Comparison of ENCODE assay signal across 10 cellular contexts in the genomic region with DNA sequence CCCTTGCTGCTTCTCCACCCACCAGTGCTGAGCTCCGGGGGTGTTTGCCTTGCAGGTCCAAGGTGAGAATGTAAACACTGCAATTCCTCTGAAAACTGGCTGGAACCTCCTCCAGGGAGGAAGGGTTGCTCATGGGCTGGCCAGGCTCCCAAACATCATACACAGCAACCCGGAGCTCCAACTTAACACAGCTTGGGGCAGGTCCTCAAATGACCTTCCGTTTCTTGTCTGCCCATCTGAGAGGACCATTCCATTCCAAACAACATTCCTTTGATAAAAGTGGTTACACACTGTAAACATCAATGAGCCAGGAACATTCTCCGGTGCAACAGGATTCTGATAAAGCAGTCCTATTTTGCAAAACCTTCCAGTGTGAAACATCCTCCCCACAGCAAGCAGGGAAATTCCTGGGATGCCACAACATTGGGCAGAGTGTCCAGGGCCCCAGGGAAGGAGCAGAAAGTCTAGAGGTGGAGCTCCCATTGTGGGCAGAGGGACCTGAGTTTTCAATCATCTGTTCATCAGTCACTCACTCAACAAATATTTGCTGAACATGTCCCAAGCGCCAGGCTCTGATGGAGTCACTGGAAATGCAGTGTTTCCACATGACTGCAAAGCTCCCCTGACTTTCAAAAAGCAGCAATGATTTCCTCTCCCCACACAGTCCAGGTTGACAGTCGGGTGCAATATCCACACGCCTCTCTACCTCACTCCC. TPM values are rescaled to one million over a fixed set of nuclear protein-coding genes. Genes with fewer than 3 reads are reported as not detected.
DNase-seq lines count a peak whose midpoint lies in the region; ATAC-seq, FAIRE-seq and TF ChIP-seq lines count a peak whose summit lies in the region.
"Had no signal": no experiment of that assay in that cellular context is flagged by ENCODE, and none has a peak within 500 bp of the region (broad histone marks: within the 10 kb centered on the region; RNA-seq: fewer than 3 reads in every experiment).

No MANE protein-coding gene starts in this region.

- H3K27ac ChIP-seq in AG04450 (ENCODE audit: low read depth, low read length) (peak overlapping the region; percentile 94), endodermal cell (ENCODE audit: low read depth, low read length) (no peak overlapping the region), lung (ENCODE audit: low read depth in 1 of 2, low read length in 1 of 2) (peak overlapping the region; percentile 38 to 86)
- no peak overlapping the region for H3K27ac ChIP-seq in naive thymus-derived CD4-positive, alpha-beta T cell (ENCODE audit: low read depth, low read length)

- H3K4me3 ChIP-seq in AG04450 (ENCODE audit: low read depth, low read length) (no peak overlapping the region), endodermal cell (ENCODE audit: low read length) (no peak overlapping the region), lung (no peak overlapping the region)
- no peak overlapping the region for H3K4me3 ChIP-seq in naive thymus-derived CD4-positive, alpha-beta T cell (ENCODE audit: low read length)

- TF ChIP-seq POLR2A in GM12892 (IDR thresholded peaks at IDR 0.05; ENCODE audit: low read depth, low read length), result no peak

- TF ChIP-seq CTCF in AG04450 (IDR thresholded peaks at IDR 0.05; ENCODE audit: low read depth, low read length) (no peak), endodermal cell (conservative IDR thresholded peaks at IDR 0.05) (no peak), lung (IDR thresholded peaks at IDR 0.05; ENCODE audit: control extremely low read depth, extremely low read depth) (no peak)

- H3K9me3 ChIP-seq in AG04450 (ENCODE audit: control insufficient read depth, insufficient read depth, low read length) (no peaks in the 10 kb centered on the region), endodermal cell (ENCODE audit: control insufficient read depth, low read length) (peaks cover 11% of the 10 kb centered on the region), lung (ENCODE audit: control insufficient read depth in 2 of 2, insufficient read depth in 1 of 2, low read length in 1 of 2) (no peaks in the 10 kb centered on the region)
- no peaks in the 10 kb centered on the region for H3K9me3 ChIP-seq in naive thymus-derived CD4-positive, alpha-beta T cell (ENCODE audit: control insufficient read depth in 2 of 3, low read length in 3 of 3)

- peak; percentile 64 for ATAC-seq in lung (ENCODE audit: insufficient read depth, low FRiP score)
- ATAC-seq in naive thymus-derived CD4-positive, alpha-beta T cell, result no peak
- no peak for ATAC-seq in GM19395 (IDR thresholded peaks at IDR 0.05; ENCODE audit: unreplicated experiment)
- no peak for ATAC-seq in GM21737 (IDR thresholded peaks at IDR 0.05; ENCODE audit: unreplicated experiment)

- intact Hi-C loops in naive thymus-derived CD4-positive, alpha-beta T cell (cut with micrococcal nuclease), result no loop called here

- peaks cover 5% of the 10 kb centered on the region for H3K4me1 ChIP-seq in endodermal cell (ENCODE audit: control insufficient read depth, insufficient read depth, low read length)
- H3K4me1 ChIP-seq in lung (ENCODE audit: control insufficient read depth in 2 of 2, insufficient read depth in 2 of 2, low read length in 2 of 2), result peaks cover 25 to 26% of the 10 kb centered on the region in 2 donors
- H3K4me1 ChIP-seq in naive thymus-derived CD4-positive, alpha-beta T cell (ENCODE audit: control insufficient read depth in 2 of 2, insufficient read depth in 2 of 2, low read length in 2 of 2), result no peaks in the 10 kb centered on the region

- H3K27me3 ChIP-seq in AG04450 (ENCODE audit: control insufficient read depth, insufficient read depth, low read length), result no peaks in the 10 kb centered on the region
- no peaks in the 10 kb centered on the region for H3K27me3 ChIP-seq in endodermal cell (ENCODE audit: control insufficient read depth, insufficient read depth, low read length, poor library complexity, severe bottlenecking)
- H3K27me3 ChIP-seq in lung (ENCODE audit: control insufficient read depth, insufficient read depth), result no peaks in the 10 kb centered on the region
- no peaks in the 10 kb centered on the region for H3K27me3 ChIP-seq in naive thymus-derived CD4-positive, alpha-beta T cell (ENCODE audit: control insufficient read depth in 2 of 2, insufficient read depth in 2 of 2, low read length in 2 of 2)

- H3K36me3 ChIP-seq in endodermal cell (ENCODE audit: control insufficient read depth, insufficient read depth, low read length) (no peaks in the 10 kb centered on the region), lung (ENCODE audit: control insufficient read depth in 2 of 2, insufficient read depth in 2 of 2, low read length in 2 of 2) (no peaks in the 10 kb centered on the region)
- no peaks in the 10 kb centered on the region for H3K36me3 ChIP-seq in naive thymus-derived CD4-positive, alpha-beta T cell (ENCODE audit: control insufficient read depth in 2 of 3, insufficient read depth in 3 of 3, low read length in 3 of 3)

- POLR2A ChIA-PET in AG04450 (lab: Yijun Ruan, JAX), result interaction anchor here (0.5 to 2.9 kb wide), 15 partner anchors 9 to 312 kb away, joined by 3 to 21 read pairs (median 7); partner anchors contain the start of gene ZNF148
- POLR2A ChIA-PET in naive thymus-derived CD4-positive, alpha-beta T cell (lab: Charles Lee), result no interaction called here

- H3K36me3 Mint-ChIP-seq in endodermal cell (ENCODE audit: low read depth), result no peaks in the 10 kb centered on the region
- H3K36me3 Mint-ChIP-seq in naive thymus-derived CD4-positive, alpha-beta T cell, result peaks cover 0 to 4% (median 0%) of the 10 kb centered on the region in 5 donors
- H3K36me3 Mint-ChIP-seq: CD8-positive, alpha-beta memory T cell had no signal

- H3K9ac ChIP-seq in endodermal cell (ENCODE audit: extremely low read depth, low read length, poor library complexity, severe bottlenecking), result no peak overlapping the region

- WGBS in endodermal cell (ENCODE audit: insufficient coverage in 1 of 2, insufficient read length in 1 of 2), 2 experiments, result 71 to 84% methylated on average over 5 to 7 of the region's 7 CpGs
- WGBS in lung, 2 donors, result 36 to 61% methylated on average over 7 of the region's 7 CpGs

- H3K4me3 Mint-ChIP-seq in endodermal cell, result no peak overlapping the region
- H3K4me3 Mint-ChIP-seq in naive thymus-derived CD4-positive, alpha-beta T cell, result no peak overlapping the region

- H3K9me3 Mint-ChIP-seq in endodermal cell, result peaks cover 7% of the 10 kb centered on the region
- H3K9me3 Mint-ChIP-seq in naive thymus-derived CD4-positive, alpha-beta T cell, result no peaks in the 10 kb centered on the region
- H3K9me3 Mint-ChIP-seq: CD8-positive, alpha-beta memory T cell had no signal

- DNase-seq in AG04450 (ENCODE audit: low read depth, low spot score) (peak; percentile 96), LoVo (ENCODE audit: low spot score) (peak; percentile 34), endodermal cell (peak; percentile 58), lung (ENCODE audit: low spot score) (peak; percentile 63), GM12892 (ENCODE audit: insufficient read length) (no peak)
- no peak for DNase-seq in naive thymus-derived CD4-positive, alpha-beta T cell
- DNase-seq: CD8-positive, alpha-beta memory T cell; stimulated activated CD4-positive, alpha-beta T cell treated with anti-CD3 and anti-CD28 coated beads, Interleukin-15, amount 100 ng/mL, for 24 hours had no signal

- CTCF ChIA-PET in AG04450 (lab: Charles Lee), result no interaction called here
- CTCF ChIA-PET in naive thymus-derived CD4-positive, alpha-beta T cell (lab: Charles Lee), result no interaction called here

- FAIRE-seq in GM12892 (lab: Jason Lieb, UNC), result no peak

- no peak overlapping the region for H3K27ac Mint-ChIP-seq in endodermal cell
- peak overlapping the region in 1 of 9 donors; percentile 12 for H3K27ac Mint-ChIP-seq in naive thymus-derived CD4-positive, alpha-beta T cell
- H3K27ac Mint-ChIP-seq: CD8-positive, alpha-beta memory T cell had no signal

- H3K4me1 Mint-ChIP-seq in endodermal cell, result peaks cover 52% of the 10 kb centered on the region
- H3K4me1 Mint-ChIP-seq in naive thymus-derived CD4-positive, alpha-beta T cell, result peaks cover 0 to 22% (median 0%) of the 10 kb centered on the region in 7 donors
- H3K4me1 Mint-ChIP-seq: CD8-positive, alpha-beta memory T cell had no signal

- peaks cover 28% of the 10 kb centered on the region for H3K27me3 Mint-ChIP-seq in endodermal cell (ENCODE audit: insufficient read depth)
- H3K27me3 Mint-ChIP-seq in naive thymus-derived CD4-positive, alpha-beta T cell, result peaks cover 6 to 72% (median 9%) of the 10 kb centered on the region in 5 donors

RNA-seq across cellular contexts. Expression of gene HEG1, which starts 7.3 kb away (rescaled TPM):
- 98.3 and 112 TPM in 2 replicates for polyA plus RNA-seq in AG04450 (2011; rRNA removed)
- polyA minus RNA-seq in AG04450 (2011; rRNA and poly(A)+ RNA removed), result 162 and 188 TPM in 2 replicates
- 10 to 100 TPM; 25.5 to 27.0 TPM for total RNA-seq in endodermal cell
- 30.3 TPM for polyA plus RNA-seq in endodermal cell (2013, experiment 1 of 2)
- polyA plus RNA-seq in endodermal cell (2013, experiment 2 of 2), result 35.4 TPM
- total RNA-seq in lung, result 100 to 1,000 TPM in 1 of 2 donors, 10 to 100 TPM in 1; 90.4 to 115 TPM
- polyA plus RNA-seq in lung, result 10 to 100 TPM; 18.0 to 40.9 TPM
- 10 to 100 TPM; 16.9 to 45.4 (median 20.0) TPM for total RNA-seq in naive thymus-derived CD4-positive, alpha-beta T cell
- polyA plus RNA-seq in naive thymus-derived CD4-positive, alpha-beta T cell, result 1 to 10 TPM; 2.1 to 5.4 TPM
- 13.3 TPM for polyA plus RNA-seq in GM12892 (2012; ENCODE audit: missing spikeins)

Comparison
In these comparisons a context has a peak if more than half of its experiments do, and no peak if none do; other contexts are left out.
1. DNase-seq: peak in AG04450 (single experiment), LoVo (single experiment), endodermal cell (single experiment) and lung (single experiment); none in naive thymus-derived CD4-positive, alpha-beta T cell (0 of 9) and GM12892 (single experiment).
2. H3K27ac ChIP-seq: peak in AG04450 (single experiment) and lung (2 of 2); none in endodermal cell (single experiment) and naive thymus-derived CD4-positive, alpha-beta T cell (single experiment).